In the genomic region with DNA sequence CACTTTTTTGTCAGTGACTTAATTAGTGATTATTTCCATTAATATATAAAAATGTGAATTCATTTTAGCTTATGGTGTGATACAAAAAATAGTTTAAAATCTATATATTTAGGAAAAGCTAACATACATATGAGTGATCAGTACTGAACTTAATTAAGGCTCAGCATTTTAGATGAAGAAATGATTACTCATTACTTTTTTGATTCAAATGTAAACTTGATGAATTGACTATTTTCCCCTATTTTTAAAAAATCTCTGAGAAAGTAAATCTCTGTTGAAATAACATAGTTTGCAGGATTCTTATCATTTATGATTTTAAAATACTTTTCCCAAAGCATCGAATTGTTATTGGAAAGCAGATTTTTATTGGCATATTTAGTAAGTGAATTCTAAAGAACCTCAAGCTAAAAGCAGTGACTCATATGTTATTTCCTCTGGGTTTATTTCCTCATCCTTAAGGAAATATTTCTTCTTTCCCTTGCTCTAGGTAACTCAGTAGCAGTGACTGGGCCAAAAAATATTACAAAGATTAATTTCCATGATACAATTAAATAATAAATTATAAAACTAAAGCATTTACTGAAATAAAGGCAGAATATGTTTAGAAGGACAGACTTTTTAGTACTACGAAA, we compare ENCODE assay signal across 18 cellular contexts.
A peak's percentile ranks its signal among the peaks of the same experiment; 100 is the strongest.
DNase-seq lines count a peak whose midpoint lies in the region; FAIRE-seq and TF ChIP-seq lines count a peak whose summit lies in the region.
"Had no signal": no experiment of that assay in that cellular context is flagged by ENCODE, and none has a peak within 500 bp of the region (broad histone marks: within the 10 kb centered on the region; RNA-seq: fewer than 3 reads in every experiment).

No MANE protein-coding gene starts in this region.

- WGBS in tibial nerve, 2 donors = 78 to 87% methylated on average over 2 of the region's 2 CpGs

- no peak for TF ChIP-seq EP300 in tibial nerve (IDR thresholded peaks at IDR 0.05)

- DNase-seq in AG10803 (ENCODE audit: low read depth) (peak; percentile 16), HT1080 (ENCODE audit: low read depth) (peak; percentile 26), bronchial epithelial cell (ENCODE audit: low read depth) (peak; percentile 75), foreskin fibroblast (peak; percentile 10 to 57), SJCRH30 (no peak), SKM-1 (lab: John Stamatoyannopoulos, UW; ENCODE audit: unreplicated experiment) (no peak), tibial nerve (ENCODE audit: low spot score in 2 of 2) (no peak), T-helper 2 cell (no peak)
- DNase-seq: activated CD4-positive, alpha-beta T cell treated with anti-CD3 and anti-CD28 coated beads for 48 hours; effector memory CD8-positive, alpha-beta T cell; heart right ventricle; left ventricle myocardium superior; NCI-H1694 treated with DMSO at 0.1 percent for 48 hours; NCI-H82; substantia nigra had no signal

- H3K27me3 ChIP-seq in bronchial epithelial cell (ENCODE audit: control insufficient read depth, insufficient read depth, low read length) (no peaks in the 10 kb centered on the region), SJCRH30 (no peaks in the 10 kb centered on the region), tibial nerve (no peaks in the 10 kb centered on the region)
- H3K27me3 ChIP-seq: heart right ventricle had no signal

- no peaks in the 10 kb centered on the region for H3K9me3 ChIP-seq in SJCRH30 (replicated peaks)
- H3K9me3 ChIP-seq in tibial nerve = no peaks in the 10 kb centered on the region
- H3K9me3 ChIP-seq: heart right ventricle had no signal

- no peak for FAIRE-seq in bronchial epithelial cell (lab: Jason Lieb, UNC)
- FAIRE-seq: D721Med had no signal

- no peak for TF ChIP-seq CTCF in AG10803 (conservative IDR thresholded peaks at IDR 0.05; ENCODE audit: low read length)
- TF ChIP-seq CTCF in bronchial epithelial cell (IDR thresholded peaks at IDR 0.05; ENCODE audit: insufficient read depth, low read length, severe bottlenecking) = no peak
- TF ChIP-seq CTCF in foreskin fibroblast (IDR thresholded peaks at IDR 0.05; ENCODE audit: low read depth, low read length) = no peak
- no peak for TF ChIP-seq CTCF in tibial nerve (IDR thresholded peaks at IDR 0.05)

- H3K27ac ChIP-seq in SJCRH30 = no peak overlapping the region
- no peak overlapping the region for H3K27ac ChIP-seq in tibial nerve
- H3K27ac ChIP-seq: heart right ventricle, HL-60, parathyroid adenoma had no signal

- H3K36me3 ChIP-seq in bronchial epithelial cell (ENCODE audit: control insufficient read depth, insufficient read depth, low read length) = no peaks in the 10 kb centered on the region
- H3K36me3 ChIP-seq in SJCRH30 = no peaks in the 10 kb centered on the region
- peaks cover 0 to 5% (median 0%) of the 10 kb centered on the region in 3 donors for H3K36me3 ChIP-seq in tibial nerve
- H3K36me3 ChIP-seq: heart right ventricle had no signal

- H3K4me3 ChIP-seq in AG10803 (ENCODE audit: low read length) (no peak overlapping the region), bronchial epithelial cell (ENCODE audit: low read depth, low read length) (no peak overlapping the region), foreskin fibroblast (ENCODE audit: low read depth in 1 of 2, low read length in 2 of 2) (no peak overlapping the region), SJCRH30 (no peak overlapping the region), tibial nerve (no peak overlapping the region)
- H3K4me3 ChIP-seq: heart right ventricle had no signal

- no peaks in the 10 kb centered on the region for H3K4me1 ChIP-seq in SJCRH30
- no peaks in the 10 kb centered on the region for H3K4me1 ChIP-seq in tibial nerve

- TF ChIP-seq POLR2A in tibial nerve (IDR thresholded peaks at IDR 0.05) = no peak

Comparison
In these comparisons a context has a peak if more than half of its experiments do, and no peak if none do; other contexts are left out.
1. DNase-seq: peak in AG10803 (single experiment), HT1080 (single experiment), bronchial epithelial cell (single experiment) and foreskin fibroblast (2 of 2); none in SJCRH30 (0 of 2), SKM-1 (single experiment), tibial nerve (0 of 2) and T-helper 2 cell (0 of 5).